Comparison of ENCODE assay signal across 30 cellular contexts in the genomic region with DNA sequence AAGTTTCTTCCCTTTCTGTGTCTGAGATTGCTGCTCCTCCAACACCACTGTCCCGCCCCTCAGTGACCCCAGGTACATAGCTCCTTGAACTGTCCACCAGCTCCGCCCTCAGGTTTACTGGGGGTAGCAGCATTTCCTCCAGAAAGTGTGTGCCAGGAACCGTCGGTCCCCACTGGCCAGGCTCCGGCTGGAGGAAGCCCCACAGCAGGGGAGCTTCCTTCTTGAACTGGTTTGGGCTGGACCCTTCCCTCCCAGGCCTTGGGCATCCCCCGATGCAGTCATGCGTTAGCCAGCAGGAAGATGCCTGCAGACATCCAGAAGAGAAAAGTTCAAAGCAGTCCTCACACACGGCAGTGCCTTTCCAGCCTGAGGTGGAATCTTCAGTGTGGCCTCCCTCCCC. TPM values are rescaled to one million over a fixed set of nuclear protein-coding genes. Genes with fewer than 3 reads are reported as not detected.
DNase-seq lines count a peak whose midpoint lies in the region; ATAC-seq and TF ChIP-seq lines count a peak whose summit lies in the region.
"Had no signal": no experiment of that assay in that cellular context is flagged by ENCODE, and none has a peak within 500 bp of the region (broad histone marks: within the 10 kb centered on the region; RNA-seq: fewer than 3 reads in every experiment).

No MANE protein-coding gene starts in this region.

- H3K79me2 ChIP-seq in mesendoderm (ENCODE audit: control insufficient read depth, insufficient read depth, low read length), result no peaks in the 10 kb centered on the region

- no peaks in the 10 kb centered on the region for H3K9me3 ChIP-seq in tibial artery
- H3K9me3 ChIP-seq: Caco-2, lower lobe of right lung, pancreas, stomach, tibial nerve had no signal

- H4K5ac ChIP-seq in mesendoderm (ENCODE audit: low read length), result no peak overlapping the region

- DNase-seq in ELF-1 (ENCODE audit: low read depth, low spot score) (peak; percentile 89), NB4 (ENCODE audit: low read depth) (peak; percentile 53), astrocyte of the spinal cord (ENCODE audit: low read depth, low spot score) (peak; percentile 45), mesendoderm (peak; percentile 89), tibial artery (no peak), kidney glomerular epithelial cell (lab: John Stamatoyannopoulos, UW) (no peak), MCF 10A (ENCODE audit: unreplicated experiment) (no peak)
- DNase-seq: activated CD4-positive, alpha-beta T cell treated with anti-CD3 and anti-CD28 coated beads, Interleukin-2, amount 50 U/mL, for 1 hour; activated gamma-delta T cell treated with Interleukin-2 at 50 U/mL for 16 hours; activated T-cell treated with anti-CD3 and anti-CD28 coated beads, Interleukin-2, amount 50 U/mL, for 4 hours; cerebellar nuclear complex; lower lobe of right lung; MM.1S; NCI-H1436; NCI-H510A; Right ventricle myocardium superior; stimulated activated CD4-positive, alpha-beta T cell treated with anti-CD3 and anti-CD28 coated beads, Interleukin-2, amount 100 ng/mL, for 24 hours; stomach; T-helper 9 cell had no signal

- H3K27ac ChIP-seq in mesendoderm (ENCODE audit: low read depth, low read length) (no peak overlapping the region), tibial artery (no peak overlapping the region)
- H3K27ac ChIP-seq: lower lobe of right lung, pancreas, stomach, tibial nerve had no signal

- no peak overlapping the region for H2BK120ac ChIP-seq in mesendoderm (ENCODE audit: low read depth, low read length)

- in situ Hi-C loops in astrocyte of the spinal cord (cut with HindIII; ENCODE audit: low sequenced_read_pairs), result no loop called here

- no peak overlapping the region for H3K27ac Mint-ChIP-seq in MCF 10A (ENCODE audit: low read depth, unreplicated experiment)
- H3K27ac Mint-ChIP-seq: nephron had no signal

- no peak for TF ChIP-seq POLR2A in NB4 (IDR thresholded peaks at IDR 0.05; ENCODE audit: extremely low read depth, insufficient read length)

- H3K27me3 ChIP-seq in mesendoderm (ENCODE audit: insufficient read depth, low read length, poor library complexity) (peaks cover 1% of the 10 kb centered on the region), tibial artery (peaks cover 0 to 6% of the 10 kb centered on the region in 2 donors)
- H3K27me3 ChIP-seq: pancreas had no signal

- H3K4me2 ChIP-seq in mesendoderm (ENCODE audit: low read length), result no peak overlapping the region
- H3K4me2 ChIP-seq: smooth muscle cell had no signal

- whole genome bisulfite sequencing in mesendoderm (ENCODE audit: extremely low coverage, insufficient coverage, low lambda C conversion rate), result no CpG with 5 or more reads among the region's 8 CpGs

- H3K4ac ChIP-seq in mesendoderm (ENCODE audit: low read depth, low read length), result no peak overlapping the region

- H3K4me3 Mint-ChIP-seq in MCF 10A (ENCODE audit: unreplicated experiment), result no peak overlapping the region
- H3K4me3 Mint-ChIP-seq: activated T-cell treated with anti-CD3 and anti-CD28 coated beads, Interleukin-2, amount 50 U/mL, for 4 hours; brain; nephron had no signal

- peak overlapping the region; percentile 58 for H3K56ac ChIP-seq in mesendoderm (ENCODE audit: low read length)

- H3K4me3 ChIP-seq in NB4 (ENCODE audit: low read depth, low read length) (no peak overlapping the region), astrocyte of the spinal cord (ENCODE audit: low read depth, low read length) (no peak overlapping the region), mesendoderm (ENCODE audit: low read length) (no peak overlapping the region), tibial artery (no peak overlapping the region)
- H3K4me3 ChIP-seq: GM12878, lower lobe of right lung, pancreas, smooth muscle cell, stomach, tibial nerve had no signal

- H3K36me3 Mint-ChIP-seq in MCF 10A (ENCODE audit: insufficient read depth, unreplicated experiment), result peaks cover 25% of the 10 kb centered on the region
- H3K36me3 Mint-ChIP-seq: brain had no signal

- TF ChIP-seq CTCF in NB4 (IDR thresholded peaks at IDR 0.05; ENCODE audit: low read depth, low read length) (no peak), astrocyte of the spinal cord (IDR thresholded peaks at IDR 0.05; ENCODE audit: low read depth, low read length) (no peak), tibial artery (IDR thresholded peaks at IDR 0.05) (no peak), MCF 10A (IDR thresholded peaks at IDR 0.05; ENCODE audit: unreplicated experiment) (no peak)

- H3K9me3 Mint-ChIP-seq in MCF 10A (ENCODE audit: unreplicated experiment), result no peaks in the 10 kb centered on the region
- H3K9me3 Mint-ChIP-seq: activated T-cell treated with anti-CD3 and anti-CD28 coated beads, Interleukin-2, amount 50 U/mL, for 4 hours had no signal

- POLR2A ChIA-PET in MCF 10A (lab: Yijun Ruan, JAX), result interaction anchor here (0.9 kb wide), 1 partner anchor 18 kb away, joined by 3 read pairs; no protein-coding TSS in a partner anchor

- intact Hi-C loops in tibial artery (cut with DNase I; ENCODE audit: low total_unique reads) (no loop called here), MCF 10A (cut with micrococcal nuclease) (no loop called here)

- H2BK5ac ChIP-seq in mesendoderm (ENCODE audit: low read length), result no peak overlapping the region

- ATAC-seq in HG03442 (IDR thresholded peaks at IDR 0.05; ENCODE audit: unreplicated experiment), result no peak
- ATAC-seq: activated T-cell treated with anti-CD3 and anti-CD28 coated beads, Interleukin-2, amount 50 U/mL, for 4 hours; GM12878; lower lobe of right lung; pancreas had no signal

- CTCF ChIA-PET in MCF 10A (lab: Yijun Ruan, JAX), result interaction anchor here (1.0 to 2.8 kb wide), 3 partner anchors 14 to 16 kb away, joined by 5 to 14 read pairs (median 8); no protein-coding TSS in a partner anchor

- no peak overlapping the region for H3K18ac ChIP-seq in mesendoderm (ENCODE audit: low read length)

- H3K27me3 Mint-ChIP-seq in MCF 10A (ENCODE audit: insufficient read depth, unreplicated experiment), result no peaks in the 10 kb centered on the region

- no peak overlapping the region for H2AK5ac ChIP-seq in mesendoderm (ENCODE audit: low read length)

- no peak overlapping the region for H4K8ac ChIP-seq in mesendoderm (ENCODE audit: low read depth, low read length)

- H3K4me1 Mint-ChIP-seq in MCF 10A (ENCODE audit: insufficient read depth, unreplicated experiment), result no peaks in the 10 kb centered on the region

- H3K79me1 ChIP-seq in mesendoderm (ENCODE audit: low read length), result no peaks in the 10 kb centered on the region

- H3K36me3 ChIP-seq in mesendoderm (ENCODE audit: control insufficient read depth, insufficient read depth, low read length) (no peaks in the 10 kb centered on the region), tibial artery (peaks cover 0 to 5% (median 0%) of the 10 kb centered on the region in 3 donors)
- H3K36me3 ChIP-seq: lower lobe of right lung, pancreas, stomach, tibial nerve had no signal

- peaks cover 11% of the 10 kb centered on the region for H3K4me1 ChIP-seq in mesendoderm (ENCODE audit: control insufficient read depth, low read depth, low read length)
- H3K4me1 ChIP-seq in tibial artery, result peaks cover 0 to 13% (median 4%) of the 10 kb centered on the region in 4 donors

- H3K9ac ChIP-seq in mesendoderm (ENCODE audit: low read length), result no peak overlapping the region

- H3K23ac ChIP-seq in mesendoderm (ENCODE audit: low read length), result no peak overlapping the region

- H2BK15ac ChIP-seq in mesendoderm (replicated peaks; ENCODE audit: low read depth), result no peak overlapping the region

- BruUV-seq in MCF 10A (replicated peaks; lab: Mats Ljungman, UMichigan), result no TSS peak

RNA-seq across cellular contexts. Expression of a gene that starts 19.7 kb away (rescaled TPM):
- polyA plus RNA-seq in mesendoderm (2013, experiment 1 of 2), result 5.8 TPM
- 6.7 TPM for polyA plus RNA-seq in mesendoderm (2013, experiment 2 of 2)
- total RNA-seq in MCF 10A (2022), result 9.3 and 9.5 TPM in 2 replicates
- polyA plus RNA-seq: BJ had no signal

RNA-seq across cellular contexts. Expression of a gene that starts 24.3 kb away (rescaled TPM):
- 0.04 TPM for polyA plus RNA-seq in mesendoderm (2013, experiment 1 of 2)
- polyA plus RNA-seq in mesendoderm (2013, experiment 2 of 2), result 0.06 TPM
- total RNA-seq in MCF 10A (2022), result not detected in 2 replicates
- total RNA-seq: activated T-cell treated with anti-CD3 and anti-CD28 coated beads, Interleukin-2, amount 50 U/mL, for 4 hours; GM12878; kidney epithelial cell; lower lobe of right lung; OCI-LY7; pancreas; smooth muscle cell; tibial nerve had no signal
- polyA plus RNA-seq: BJ, GM12878, pancreas, smooth muscle cell, stomach had no signal

RNA-seq across cellular contexts. Expression of a gene that starts 49.2 kb away (rescaled TPM):
- 7.6 TPM for polyA plus RNA-seq in mesendoderm (2013, experiment 1 of 2)
- polyA plus RNA-seq in mesendoderm (2013, experiment 2 of 2), result 7.0 TPM
- total RNA-seq in MCF 10A (2022), result 0.15 and 0.84 TPM in 2 replicates
- polyA plus RNA-seq: smooth muscle cell had no signal

Comparison
In these comparisons a context has a peak if more than half of its experiments do, and no peak if none do; other contexts are left out.
1. DNase-seq: peak in ELF-1 (single experiment), NB4 (single experiment), astrocyte of the spinal cord (single experiment) and mesendoderm (single experiment); none in tibial artery (0 of 2), kidney glomerular epithelial cell (single experiment) and MCF 10A (single experiment).